ENCODE assay signal across 21 cellular contexts in genomic region chr6:165827190-165827518, GRCh38.
A peak's percentile ranks its signal among the peaks of the same experiment; 100 is the strongest.
DNase-seq lines count a peak whose midpoint lies in the region; ATAC-seq, FAIRE-seq and TF ChIP-seq lines count a peak whose summit lies in the region.
"Had no signal": no experiment of that assay in that cellular context is flagged by ENCODE, and none has a peak within 500 bp of the region (broad histone marks: within the 10 kb centered on the region; RNA-seq: fewer than 3 reads in every experiment).

No MANE protein-coding gene starts in this region.

- no peak overlapping the region for H3K27ac Mint-ChIP-seq in naive thymus-derived CD4-positive, alpha-beta T cell
- H3K27ac Mint-ChIP-seq: CD4-positive, alpha-beta memory T cell; H9; HFFc6 had no signal

- H3K9me3 Mint-ChIP-seq in naive thymus-derived CD4-positive, alpha-beta T cell, result peaks cover 0 to 3% (median 0%) of the 10 kb centered on the region in 11 donors
- H3K9me3 Mint-ChIP-seq: H9 had no signal

- H2AFZ ChIP-seq in Karpas-422 (ENCODE audit: low read length), result no peak overlapping the region
- H2AFZ ChIP-seq: GM23248 had no signal

- intact Hi-C loops in naive thymus-derived CD4-positive, alpha-beta T cell (cut with micrococcal nuclease), result no loop called here
- intact Hi-C loops in upper lobe of right lung (cut with DNase I), result no loop called here

- peaks cover 1 to 6% (median 5%) of the 10 kb centered on the region in 7 donors for H3K4me1 Mint-ChIP-seq in naive thymus-derived CD4-positive, alpha-beta T cell

- H3K4me3 ChIP-seq in Karpas-422 (ENCODE audit: low read length) (no peak overlapping the region), upper lobe of right lung (no peak overlapping the region)
- no peak overlapping the region for H3K4me3 ChIP-seq in naive thymus-derived CD4-positive, alpha-beta T cell (ENCODE audit: low read length)
- H3K4me3 ChIP-seq: GM23248 had no signal

- H3K27me3 ChIP-seq in Karpas-422 (ENCODE audit: low read length) (no peaks in the 10 kb centered on the region), upper lobe of right lung (no peaks in the 10 kb centered on the region)
- no peaks in the 10 kb centered on the region for H3K27me3 ChIP-seq in naive thymus-derived CD4-positive, alpha-beta T cell (ENCODE audit: control insufficient read depth in 2 of 2, insufficient read depth in 2 of 2, low read length in 2 of 2)

- TF ChIP-seq POLR2A in H54 (IDR thresholded peaks at IDR 0.05; ENCODE audit: low read depth, low read length), result no peak

- no peaks in the 10 kb centered on the region for H3K79me2 ChIP-seq in Karpas-422 (ENCODE audit: low read length)

- CTCF ChIA-PET in naive thymus-derived CD4-positive, alpha-beta T cell (lab: Charles Lee), result no interaction called here

- H3K27me3 Mint-ChIP-seq in naive thymus-derived CD4-positive, alpha-beta T cell, result peaks cover 8 to 31% (median 25%) of the 10 kb centered on the region in 5 donors

- H3K4me1 ChIP-seq in Karpas-422 (ENCODE audit: low read length) (no peaks in the 10 kb centered on the region), upper lobe of right lung (no peaks in the 10 kb centered on the region)
- H3K4me1 ChIP-seq in naive thymus-derived CD4-positive, alpha-beta T cell (ENCODE audit: control insufficient read depth in 2 of 2, insufficient read depth in 2 of 2, low read length in 2 of 2), result peaks cover 0 to 2% of the 10 kb centered on the region in 2 donors

- H3K4me3 Mint-ChIP-seq in naive thymus-derived CD4-positive, alpha-beta T cell, result no peak overlapping the region
- H3K4me3 Mint-ChIP-seq: CD4-positive, alpha-beta memory T cell; H9; HFFc6 had no signal

- TF ChIP-seq CTCF in upper lobe of right lung (IDR thresholded peaks at IDR 0.05), result no peak

- H3K9me3 ChIP-seq in Karpas-422 (ENCODE audit: low read length) (no peaks in the 10 kb centered on the region), upper lobe of right lung (no peaks in the 10 kb centered on the region)
- no peaks in the 10 kb centered on the region for H3K9me3 ChIP-seq in naive thymus-derived CD4-positive, alpha-beta T cell (ENCODE audit: control insufficient read depth in 2 of 3, low read length in 3 of 3)

- no peak overlapping the region for H3K4me2 ChIP-seq in Karpas-422 (ENCODE audit: low read depth, low read length, poor library complexity, severe bottlenecking)

- H3K27ac ChIP-seq in Karpas-422 (ENCODE audit: low read length) (no peak overlapping the region), upper lobe of right lung (no peak overlapping the region)
- H3K27ac ChIP-seq in naive thymus-derived CD4-positive, alpha-beta T cell (ENCODE audit: low read depth, low read length), result no peak overlapping the region
- H3K27ac ChIP-seq: GM23248 had no signal

- no peaks in the 10 kb centered on the region for H4K20me1 ChIP-seq in Karpas-422 (ENCODE audit: insufficient read depth, low read depth, low read length)

- no peak for FAIRE-seq in H54 (lab: Jason Lieb, UNC)
- FAIRE-seq: GM12891, GM18507, GM19239, H1 had no signal

- H3K9ac ChIP-seq in Karpas-422 (ENCODE audit: low read length), result no peak overlapping the region
- H3K9ac ChIP-seq: GM23248 had no signal

- no peaks in the 10 kb centered on the region for H3K36me3 Mint-ChIP-seq in naive thymus-derived CD4-positive, alpha-beta T cell
- H3K36me3 Mint-ChIP-seq: CD4-positive, alpha-beta memory T cell had no signal

- no peaks in the 10 kb centered on the region for H3K9me2 ChIP-seq in Karpas-422 (replicated peaks; ENCODE audit: insufficient read depth, low read length)

- POLR2A ChIA-PET in naive thymus-derived CD4-positive, alpha-beta T cell (lab: Charles Lee), result no interaction called here

- DNase-seq in Karpas-422 (peak; percentile 12), upper lobe of right lung (no peak), H54 (ENCODE audit: insufficient read length, low spot score) (no peak)
- no peak for DNase-seq in naive thymus-derived CD4-positive, alpha-beta T cell
- DNase-seq in activated CD8-positive, alpha-beta memory T cell treated with anti-CD3 and anti-CD28 coated beads, Interleukin-2, amount 50 U/mL, for 48 hours, result no peak
- DNase-seq: C1 segment of cervical spinal cord; Calu3; CD4-positive, alpha-beta memory T cell; COR-L47; DMS53; DMS79 treated with DMSO at 0.1 percent for 48 hours; GF-D8; GM23248; H9; HFFc6 had no signal

- no peaks in the 10 kb centered on the region for H3K36me3 ChIP-seq in Karpas-422 (ENCODE audit: insufficient read depth, low read length)
- no peaks in the 10 kb centered on the region for H3K36me3 ChIP-seq in naive thymus-derived CD4-positive, alpha-beta T cell (ENCODE audit: control insufficient read depth in 2 of 3, insufficient read depth in 3 of 3, low read length in 3 of 3)
- H3K36me3 ChIP-seq in upper lobe of right lung, result no peaks in the 10 kb centered on the region

- peak; percentile 17 for ATAC-seq in naive thymus-derived CD4-positive, alpha-beta T cell
- peak; percentile 40 for ATAC-seq in upper lobe of right lung
- ATAC-seq in GM19023 (IDR thresholded peaks at IDR 0.05; ENCODE audit: unreplicated experiment), result no peak
- ATAC-seq: HCT116 had no signal
